ENCODE assay signal across 13 cellular contexts in the genomic region with DNA sequence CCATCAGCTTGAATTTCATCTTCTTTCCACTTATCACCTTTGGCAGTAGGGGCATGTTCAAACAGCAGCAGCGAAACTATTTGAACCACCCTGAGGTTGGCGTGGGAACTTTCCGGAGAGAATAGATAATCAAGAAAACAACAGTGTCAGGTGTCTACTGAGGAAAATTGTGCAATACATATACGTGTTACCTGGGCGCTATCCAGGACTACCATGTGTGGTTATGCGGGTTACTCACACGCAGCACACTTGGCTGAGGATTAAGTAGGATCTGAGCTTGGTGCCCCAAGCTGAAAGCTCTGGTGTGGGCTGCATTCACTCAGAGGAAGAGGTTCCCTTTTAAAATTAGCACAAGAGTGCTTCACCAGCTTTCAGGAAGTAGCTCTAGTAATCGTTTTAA. TPM values are rescaled to one million over a fixed set of nuclear protein-coding genes. Genes with fewer than 3 reads are reported as not detected.
DNase-seq lines count a peak whose midpoint lies in the region; ATAC-seq, FAIRE-seq and TF ChIP-seq lines count a peak whose summit lies in the region.
"Had no signal": no experiment of that assay in that cellular context is flagged by ENCODE, and none has a peak within 500 bp of the region (broad histone marks: within the 10 kb centered on the region; RNA-seq: fewer than 3 reads in every experiment).

No MANE protein-coding gene starts in this region.

- TF ChIP-seq CTCF in PC-3 (conservative IDR thresholded peaks at IDR 0.05; ENCODE audit: low read depth, low read length) (no peak), bronchial epithelial cell (IDR thresholded peaks at IDR 0.05; ENCODE audit: insufficient read depth, low read length, severe bottlenecking) (no peak)

- no peaks in the 10 kb centered on the region for H3K9me2 ChIP-seq in PC-3 (replicated peaks; ENCODE audit: low read length)

- H3K4me3 Mint-ChIP-seq in activated CD4-positive, alpha-beta T cell treated with anti-CD3 and anti-CD28 coated beads, Interleukin-2, amount 10 ng/mL, durations not matched to agents 24 days and 14 days, result peak overlapping the region; percentile 7

- DNase-seq in activated CD4-positive, alpha-beta T cell treated with anti-CD3 and anti-CD28 coated beads, Interleukin-2, amount 10 ng/mL, durations not matched to agents 24 days and 14 days, result no peak
- no peak for DNase-seq in activated CD4-positive, alpha-beta T cell treated with anti-CD3 and anti-CD28 coated beads, Interleukin-2, amount 50 U/mL, for 1 hour
- DNase-seq in PC-3 (peak; percentile 64), bronchial epithelial cell (ENCODE audit: low read depth) (peak; percentile 100), HAP-1 (ENCODE audit: low spot score in 2 of 2) (no peak), pons (ENCODE audit: low spot score) (no peak), NK-92 (lab: John Stamatoyannopoulos, UW; ENCODE audit: unreplicated experiment) (no peak)
- peak; percentile 11 for DNase-seq in stimulated activated CD4-positive, alpha-beta T cell treated with anti-CD3 and anti-CD28 coated beads, Interleukin-4, amount 100 ng/mL, for 24 hours
- DNase-seq: ACHN, NCI-H774, spleen had no signal

- BruUV-seq in PC-3 (replicated peaks; lab: Mats Ljungman, UMichigan), result no TSS peak

- H3K27ac ChIP-seq in PC-3 (ENCODE audit: low read length), result no peak overlapping the region
- H3K27ac ChIP-seq: ascending aorta, spleen had no signal

- H3K27me3 ChIP-seq in PC-3 (ENCODE audit: low read length) (no peaks in the 10 kb centered on the region), bronchial epithelial cell (ENCODE audit: control insufficient read depth, insufficient read depth, low read length) (no peaks in the 10 kb centered on the region), HAP-1 (ENCODE audit: low read depth) (no peaks in the 10 kb centered on the region)
- H3K27me3 ChIP-seq: ascending aorta, spleen had no signal

- H3K27me3 Mint-ChIP-seq in activated CD4-positive, alpha-beta T cell treated with anti-CD3 and anti-CD28 coated beads, Interleukin-2, amount 10 ng/mL, durations not matched to agents 24 days and 14 days, result peaks cover 11% of the 10 kb centered on the region

- no peaks in the 10 kb centered on the region for H3F3A ChIP-seq in PC-3 (ENCODE audit: low read length, unreplicated experiment)

- H3K9me3 ChIP-seq in PC-3 (ENCODE audit: low read length) (no peaks in the 10 kb centered on the region), HAP-1 (no peaks in the 10 kb centered on the region)
- H3K9me3 ChIP-seq: ascending aorta, spleen had no signal

- H3K9me3 Mint-ChIP-seq in activated CD4-positive, alpha-beta T cell treated with anti-CD3 and anti-CD28 coated beads, Interleukin-2, amount 10 ng/mL, durations not matched to agents 24 days and 14 days, result no peaks in the 10 kb centered on the region

- H3K4me3 ChIP-seq in PC-3 (ENCODE audit: low read length) (no peak overlapping the region), bronchial epithelial cell (ENCODE audit: low read depth, low read length) (no peak overlapping the region), HAP-1 (no peak overlapping the region)
- H3K4me3 ChIP-seq: ascending aorta, spleen had no signal

- no peaks in the 10 kb centered on the region for H3K36me3 ChIP-seq in PC-3 (ENCODE audit: low read depth, low read length)
- no peaks in the 10 kb centered on the region for H3K36me3 ChIP-seq in bronchial epithelial cell (ENCODE audit: control insufficient read depth, insufficient read depth, low read length)
- H3K36me3 ChIP-seq in HAP-1 (replicated peaks), result no peaks in the 10 kb centered on the region
- H3K36me3 ChIP-seq: ascending aorta, spleen had no signal

- peaks cover 6% of the 10 kb centered on the region for H3K4me1 Mint-ChIP-seq in activated CD4-positive, alpha-beta T cell treated with anti-CD3 and anti-CD28 coated beads, Interleukin-2, amount 10 ng/mL, durations not matched to agents 24 days and 14 days

- H3K4me1 ChIP-seq in PC-3 (ENCODE audit: insufficient read depth, low read length) (no peaks in the 10 kb centered on the region), HAP-1 (no peaks in the 10 kb centered on the region)
- H3K4me1 ChIP-seq: ascending aorta, spleen had no signal

- H4K20me1 ChIP-seq in PC-3 (ENCODE audit: low read length), result no peaks in the 10 kb centered on the region

- H3K4me2 ChIP-seq in PC-3 (ENCODE audit: low read length), result no peak overlapping the region

- intact Hi-C loops in activated CD4-positive, alpha-beta T cell treated with anti-CD3 and anti-CD28 coated beads, Interleukin-2, amount 10 ng/mL, durations not matched to agents 24 days and 14 days (cut with micrococcal nuclease), result loop anchor here (10.0 kb wide), 2 partner anchors 385 to 635 kb away; a partner anchor contains a TSS
- intact Hi-C loops in PC-3 (cut with micrococcal nuclease), result no loop called here

- no peak overlapping the region for H2AFZ ChIP-seq in PC-3 (ENCODE audit: low read length)

- ATAC-seq in PC-3, result no peak

- CTCF ChIA-PET in PC-3 (lab: Charles Lee), result interaction anchor here (0.6 kb wide), 1 partner anchor 142 kb away, joined by 5 read pairs; no protein-coding TSS in a partner anchor

- POLR2A ChIA-PET in PC-3 (lab: Charles Lee; ENCODE audit: unreplicated experiment), result interaction anchor here (0.6 kb wide), 1 partner anchor 181 kb away, joined by 10 read pairs; no protein-coding TSS in a partner anchor

- peak; percentile 93 for FAIRE-seq in bronchial epithelial cell (lab: Jason Lieb, UNC)
- FAIRE-seq: TTC549 had no signal

- H3K27ac Mint-ChIP-seq in activated CD4-positive, alpha-beta T cell treated with anti-CD3 and anti-CD28 coated beads, Interleukin-2, amount 10 ng/mL, durations not matched to agents 24 days and 14 days, result no peak overlapping the region

- H3K36me3 Mint-ChIP-seq in activated CD4-positive, alpha-beta T cell treated with anti-CD3 and anti-CD28 coated beads, Interleukin-2, amount 10 ng/mL, durations not matched to agents 24 days and 14 days (ENCODE audit: low read depth), result no peaks in the 10 kb centered on the region

- H3K79me2 ChIP-seq in PC-3 (ENCODE audit: low read length), result no peaks in the 10 kb centered on the region

- no peak overlapping the region for H3K9ac ChIP-seq in PC-3 (ENCODE audit: low read length)

- in situ Hi-C loops in HAP-1 (cut with MboI; ENCODE audit: low sequenced_read_pairs), result no loop called here

RNA-seq across cellular contexts. Expression of a gene that starts 8.8 kb away (rescaled TPM):
- 54.5 and 55.7 TPM in 2 replicates for total RNA-seq in activated CD4-positive, alpha-beta T cell treated with anti-CD3 and anti-CD28 coated beads, Interleukin-2, amount 10 ng/mL, durations not matched to agents 24 days and 14 days
- 20.7 and 25.2 TPM in 2 replicates for total RNA-seq in PC-3 (2014; rRNA removed)
- total RNA-seq in bronchial epithelial cell, result 61.1 and 81.0 TPM in 2 replicates

Comparison
In these comparisons a context has a peak if more than half of its experiments do, and no peak if none do; other contexts are left out.
1. DNase-seq: peak in PC-3 (single experiment), bronchial epithelial cell (single experiment) and stimulated activated CD4-positive, alpha-beta T cell treated with anti-CD3 and anti-CD28 coated beads, Interleukin-4, amount 100 ng/mL, for 24 hours (single experiment); none in activated CD4-positive, alpha-beta T cell treated with anti-CD3 and anti-CD28 coated beads, Interleukin-2, amount 10 ng/mL, durations not matched to agents 24 days and 14 days (single experiment), activated CD4-positive, alpha-beta T cell treated with anti-CD3 and anti-CD28 coated beads, Interleukin-2, amount 50 U/mL, for 1 hour (single experiment), HAP-1 (0 of 2), pons (single experiment) and NK-92 (single experiment).